ENCODE assay signal across 10 cellular contexts in the genomic region with DNA sequence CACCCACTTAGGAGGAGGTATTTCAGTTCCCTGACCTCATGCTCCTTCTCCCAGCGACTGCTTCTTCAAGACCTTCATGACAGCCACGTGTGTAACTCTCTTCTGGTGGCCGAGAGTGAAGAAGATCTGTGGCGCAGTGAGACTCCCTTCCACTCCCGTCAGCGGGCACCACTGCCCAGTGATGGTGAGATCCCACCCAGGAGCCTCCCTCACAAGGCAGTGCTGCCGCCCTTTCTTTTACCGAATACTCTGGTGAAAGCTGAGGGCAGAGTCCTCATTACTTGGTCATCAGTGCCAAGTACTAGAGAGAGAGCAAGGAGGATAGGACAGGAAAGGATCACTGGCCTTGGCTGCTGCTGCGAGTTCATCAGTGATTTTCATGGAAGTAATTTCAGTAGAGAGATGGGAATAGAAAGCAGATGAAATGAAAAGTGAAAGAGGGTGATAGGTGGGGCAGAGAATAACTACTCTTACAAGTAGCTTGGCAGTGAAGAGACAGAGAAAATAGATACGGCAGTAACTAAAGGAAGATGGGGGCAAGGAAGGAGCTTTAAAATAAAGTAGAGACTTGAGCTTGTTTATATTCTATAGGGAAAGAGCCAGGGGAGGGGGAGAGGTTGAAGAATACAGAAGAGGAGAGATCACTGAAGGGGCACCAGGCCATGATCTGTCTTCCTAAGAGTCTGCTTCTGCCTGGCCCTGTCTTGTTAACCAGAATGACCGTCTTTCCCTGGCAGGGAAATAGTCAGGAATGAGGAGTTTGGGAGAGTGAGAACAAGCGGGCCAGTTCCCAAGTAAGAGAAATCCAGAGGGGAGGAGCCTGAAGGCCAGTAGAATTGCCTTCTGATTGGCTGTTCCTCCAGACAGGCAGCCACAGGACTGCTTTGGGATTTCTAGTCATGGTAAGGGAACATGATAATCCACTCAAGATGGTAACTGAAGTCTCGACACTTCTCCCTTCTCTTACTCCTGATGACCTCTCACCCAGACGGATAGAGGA. TPM values are rescaled to one million over a fixed set of nuclear protein-coding genes. Genes with fewer than 3 reads are reported as not detected.
DNase-seq lines count a peak whose midpoint lies in the region; ATAC-seq lines count a peak whose summit lies in the region.
"Had no signal": no experiment of that assay in that cellular context is flagged by ENCODE, and none has a peak within 500 bp of the region (broad histone marks: within the 10 kb centered on the region; RNA-seq: fewer than 3 reads in every experiment).

No MANE protein-coding gene starts in this region.

- intact Hi-C loops in left ventricle myocardium superior (cut with micrococcal nuclease) (no loop called here), posterior vena cava (cut with DNase I) (no loop called here)

- peak; percentile 83 for ATAC-seq in left ventricle myocardium superior
- ATAC-seq in HG03460 (IDR thresholded peaks at IDR 0.05; ENCODE audit: unreplicated experiment): no peak
- ATAC-seq in HG03135 (IDR thresholded peaks at IDR 0.05; ENCODE audit: unreplicated experiment): no peak

- DNase-seq in ELF-1 (ENCODE audit: low read depth, low spot score) (peak; percentile 15), amniotic epithelial cell (ENCODE audit: low read depth) (peak; percentile 66), left ventricle myocardium superior (no peak), posterior vena cava (ENCODE audit: low spot score) (peak; percentile 69), cerebellar nuclear complex (lab: John Stamatoyannopoulos, UW) (no peak)
- no peak for DNase-seq in stimulated activated CD4-positive, alpha-beta T cell treated with anti-CD3 and anti-CD28 coated beads, Interleukin-15, amount 100 ng/mL, for 24 hours
- DNase-seq: stimulated activated CD4-positive, alpha-beta T cell treated with anti-CD3 and anti-CD28 coated beads, Interleukin-2, amount 100 ng/mL, for 48 hours had no signal

RNA-seq across cellular contexts. Expression of a gene that starts 18.3 kb away (rescaled TPM):
- total RNA-seq in left ventricle myocardium superior: 23.4 TPM
- 10 to 100 TPM; 27.6 to 28.8 TPM for total RNA-seq in posterior vena cava
- total RNA-seq: OCI-LY7 had no signal

RNA-seq across cellular contexts. Expression of a gene that starts 45.7 kb away (rescaled TPM):
- total RNA-seq in left ventricle myocardium superior: 27.0 TPM
- 10 to 100 TPM; 43.3 to 45.8 TPM for total RNA-seq in posterior vena cava

RNA-seq across cellular contexts. Expression of a gene that starts 45.8 kb away (rescaled TPM):
- total RNA-seq in left ventricle myocardium superior: 16.0 TPM
- 10 to 100 TPM; 27.0 to 30.5 TPM for total RNA-seq in posterior vena cava

Comparison
In these comparisons a context has a peak if more than half of its experiments do, and no peak if none do; other contexts are left out.
1. DNase-seq: peak in ELF-1 (single experiment), amniotic epithelial cell (single experiment) and posterior vena cava (single experiment); none in left ventricle myocardium superior (single experiment), stimulated activated CD4-positive, alpha-beta T cell treated with anti-CD3 and anti-CD28 coated beads, Interleukin-15, amount 100 ng/mL, for 24 hours (single experiment) and cerebellar nuclear complex (0 of 2).